Comparison of ENCODE assay signal across 15 cellular contexts in the genomic region with DNA sequence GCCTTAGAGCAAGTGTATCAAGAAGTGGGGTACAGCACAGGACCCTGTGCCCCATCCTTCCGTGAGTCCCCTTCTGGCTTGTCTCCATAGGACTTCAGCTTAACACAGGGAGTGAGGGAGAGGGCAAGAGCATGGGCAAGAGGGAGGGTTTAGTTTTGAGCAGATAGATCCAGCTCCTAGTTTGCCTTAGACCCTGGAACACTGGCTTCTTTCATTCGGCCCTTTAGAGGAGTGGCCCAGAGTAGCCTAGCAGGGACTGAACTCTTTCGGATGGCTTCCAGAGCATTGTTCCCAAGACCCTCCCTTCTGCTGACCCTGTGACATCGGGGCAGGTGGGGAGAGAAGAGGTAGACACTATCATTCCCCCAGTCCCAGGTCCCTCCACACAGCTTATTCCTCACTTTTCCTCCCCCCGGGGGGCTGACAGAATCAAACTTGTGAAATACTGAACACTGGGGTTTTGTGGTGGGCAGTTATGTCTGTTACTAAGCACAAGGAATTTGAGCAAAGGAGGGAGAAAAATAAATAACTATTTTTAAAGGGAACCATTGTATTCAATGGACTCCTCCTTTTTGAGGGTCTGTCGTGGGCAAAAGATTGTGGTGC.
A peak's percentile ranks its signal among the peaks of the same experiment; 100 is the strongest.
DNase-seq lines count a peak whose midpoint lies in the region; ATAC-seq and TF ChIP-seq lines count a peak whose summit lies in the region.
"Had no signal": no experiment of that assay in that cellular context is flagged by ENCODE, and none has a peak within 500 bp of the region (broad histone marks: within the 10 kb centered on the region; RNA-seq: fewer than 3 reads in every experiment).

No MANE protein-coding gene starts in this region.

- peaks cover 66% of the 10 kb centered on the region for H3K4me1 Mint-ChIP-seq in HFFc6 (ENCODE audit: low read depth)
- H3K4me1 Mint-ChIP-seq: immature natural killer cell, T-cell had no signal

- no peak for DNase-seq in HFFc6
- peak; percentile 27 for DNase-seq in amniotic epithelial cell (ENCODE audit: low read depth)
- peak; percentile 49 for DNase-seq in mesenchymal stem cell
- no peak for DNase-seq in thoracic aorta (ENCODE audit: low spot score)
- DNase-seq in NCI-H82 (lab: John Stamatoyannopoulos, UW) = no peak
- no peak for DNase-seq in SKM-1 treated with dmso at 0.1 percent for 144 hours (lab: John Stamatoyannopoulos, UW; ENCODE audit: unreplicated experiment)
- DNase-seq in HK-2 (ENCODE audit: unreplicated experiment) = no peak
- DNase-seq: colonic mucosa, glutamatergic neuron, immature natural killer cell, NCI-H2081 treated with DMSO at 0.1 percent for 48 hours, retina, T-cell had no signal

- no peak overlapping the region for H2BK5ac ChIP-seq in mesenchymal stem cell (ENCODE audit: low read depth, low read length, poor library complexity, severe bottlenecking)

- H3K4ac ChIP-seq in mesenchymal stem cell (ENCODE audit: low read depth in 1 of 2, low read length in 2 of 2) = peak overlapping the region; percentile 58 to 84

- peak overlapping the region; percentile 44 for H2BK15ac ChIP-seq in mesenchymal stem cell (ENCODE audit: low read depth, poor library complexity, severe bottlenecking)

- ATAC-seq in thoracic aorta (ENCODE audit: insufficient number of reproducible peaks, low FRiP score, low read depth) = no peak
- ATAC-seq: T-cell had no signal

- H3K4me3 Mint-ChIP-seq in HFFc6 = peak overlapping the region; percentile 75; the same call in 1 of the 2 replicates
- H3K4me3 Mint-ChIP-seq: immature natural killer cell, T-cell had no signal

- peak overlapping the region; percentile 85 for H4K91ac ChIP-seq in mesenchymal stem cell (ENCODE audit: low read length)

- H3K18ac ChIP-seq in mesenchymal stem cell (ENCODE audit: low read depth in 1 of 2, low read length in 2 of 2) = peak overlapping the region; percentile 81 to 85

- H3K14ac ChIP-seq in mesenchymal stem cell (ENCODE audit: low read length in 2 of 2) = peak overlapping the region in 1 of 2 experiments; percentile 64

- 81% methylated on average over 3 of the region's 6 CpGs for WGBS in mesenchymal stem cell

- peak overlapping the region in 1 of 2 experiments; percentile 12 for H3K4me3 ChIP-seq in mesenchymal stem cell (ENCODE audit: insufficient read depth in 1 of 2, low read depth in 1 of 2, low read length in 2 of 2)
- no peak overlapping the region for H3K4me3 ChIP-seq in thoracic aorta
- H3K4me3 ChIP-seq: BLaER1, colonic mucosa had no signal

- H3K23ac ChIP-seq in mesenchymal stem cell (ENCODE audit: low read length in 2 of 2) = no peak overlapping the region

- H3K36me3 ChIP-seq in mesenchymal stem cell (ENCODE audit: control insufficient read depth in 1 of 2, insufficient read depth in 2 of 2, low read depth in 1 of 2, low read length in 2 of 2) (peaks cover 0 to 3% of the 10 kb centered on the region in 2 experiments), thoracic aorta (no peaks in the 10 kb centered on the region)
- H3K36me3 ChIP-seq: BLaER1, colonic mucosa had no signal

- H3K9ac ChIP-seq in mesenchymal stem cell (ENCODE audit: low read length) = peak overlapping the region; percentile 61
- H3K9ac ChIP-seq: BLaER1 had no signal

- H4K8ac ChIP-seq in mesenchymal stem cell (ENCODE audit: low read length) = no peak overlapping the region

- no peaks in the 10 kb centered on the region for H3K9me3 Mint-ChIP-seq in HFFc6
- H3K9me3 Mint-ChIP-seq: immature natural killer cell, T-cell had no signal

- peaks cover 26% of the 10 kb centered on the region for H3K79me1 ChIP-seq in mesenchymal stem cell (replicated peaks; ENCODE audit: low read length, poor library complexity, severe bottlenecking)

- H2BK120ac ChIP-seq in mesenchymal stem cell (ENCODE audit: low read depth, low read length) = peak overlapping the region; percentile 77

- TF ChIP-seq CTCF in HFFc6 (IDR thresholded peaks at IDR 0.05) (no peak), thoracic aorta (IDR thresholded peaks at IDR 0.05) (no peak)

- no peaks in the 10 kb centered on the region for H3K9me3 ChIP-seq in mesenchymal stem cell (ENCODE audit: control insufficient read depth, low read length)
- no peaks in the 10 kb centered on the region for H3K9me3 ChIP-seq in thoracic aorta
- H3K9me3 ChIP-seq: BLaER1, colonic mucosa had no signal

- H3K36me3 Mint-ChIP-seq in HFFc6 (ENCODE audit: low read depth) = peaks cover 8% of the 10 kb centered on the region; the same call in 1 of the 2 replicates
- H3K36me3 Mint-ChIP-seq: immature natural killer cell, T-cell had no signal

- peak overlapping the region; percentile 59 to 92 for H2BK12ac ChIP-seq in mesenchymal stem cell (ENCODE audit: low read length in 2 of 2)

- H3K27ac Mint-ChIP-seq in HFFc6 = peak overlapping the region; percentile 87
- H3K27ac Mint-ChIP-seq: immature natural killer cell, T-cell had no signal

- H3K27me3 ChIP-seq in mesenchymal stem cell (ENCODE audit: control insufficient read depth in 1 of 2, insufficient read depth in 1 of 2, low read length in 2 of 2) (no peaks in the 10 kb centered on the region), thoracic aorta (replicated peaks; ENCODE audit: insufficient read depth) (no peaks in the 10 kb centered on the region)
- H3K27me3 ChIP-seq: BLaER1, colonic mucosa had no signal

- H2AK5ac ChIP-seq in mesenchymal stem cell (ENCODE audit: low read length, severe bottlenecking) = peak overlapping the region; percentile 54

- H3K27me3 Mint-ChIP-seq in HFFc6 (ENCODE audit: insufficient read depth) = no peaks in the 10 kb centered on the region

- peak overlapping the region; percentile 23 for H3K4me2 ChIP-seq in mesenchymal stem cell (ENCODE audit: low read length, poor library complexity, severe bottlenecking)

- H3K4me1 ChIP-seq in mesenchymal stem cell (ENCODE audit: control insufficient read depth, insufficient read depth, low read depth, low read length) (peaks cover 34% of the 10 kb centered on the region), thoracic aorta (ENCODE audit: control insufficient read depth in 1 of 2, low read depth in 2 of 2) (peaks cover 37 to 92% of the 10 kb centered on the region in 2 donors)
- H3K4me1 ChIP-seq: BLaER1, colonic mucosa had no signal

- no peak overlapping the region for H2AFZ ChIP-seq in mesenchymal stem cell (ENCODE audit: low read depth, low read length)

- H3K27ac ChIP-seq in mesenchymal stem cell (ENCODE audit: low read length, poor library complexity, severe bottlenecking) (no peak overlapping the region), thoracic aorta (peak overlapping the region; percentile 83 to 86)
- H3K27ac ChIP-seq: BLaER1, VCaP had no signal

Comparison
In these comparisons a context has a peak if more than half of its experiments do, and no peak if none do; other contexts are left out.
1. DNase-seq: peak in amniotic epithelial cell (single experiment) and mesenchymal stem cell (single experiment); none in HFFc6 (single experiment), thoracic aorta (single experiment), NCI-H82 (single experiment), SKM-1 treated with dmso at 0.1 percent for 144 hours (single experiment) and HK-2 (single experiment).